Comparison of ENCODE assay signal across 9 cellular contexts in genomic region chr20:1467082-1467354, GRCh38. TPM values are rescaled to one million over a fixed set of nuclear protein-coding genes. Genes with fewer than 3 reads are reported as not detected.
DNase-seq lines count a peak whose midpoint lies in the region; ATAC-seq, FAIRE-seq and TF ChIP-seq lines count a peak whose summit lies in the region.
"Had no signal": no experiment of that assay in that cellular context is flagged by ENCODE, and none has a peak within 500 bp of the region (broad histone marks: within the 10 kb centered on the region; RNA-seq: fewer than 3 reads in every experiment).

No MANE protein-coding gene starts in this region.

- no peak overlapping the region for H3K9ac ChIP-seq in H9 (ENCODE audit: extremely low read depth, insufficient read length, low read length)
- no peak overlapping the region for H3K9ac ChIP-seq in SK-N-MC (ENCODE audit: insufficient read length)
- no peak overlapping the region for H3K9ac ChIP-seq in GM23248

- peaks cover 27% of the 10 kb centered on the region for H3F3A ChIP-seq in GM23248 (ENCODE audit: insufficient read depth)

- no peaks in the 10 kb centered on the region for H3K27me3 ChIP-seq in H9 (ENCODE audit: insufficient read depth, low read length)
- H3K27me3 ChIP-seq in hepatocyte, result no peaks in the 10 kb centered on the region
- H3K27me3 ChIP-seq in small intestine (ENCODE audit: control insufficient read depth in 2 of 2, insufficient read depth in 2 of 2, low read length in 2 of 2), result no peaks in the 10 kb centered on the region
- H3K27me3 ChIP-seq in GM23248 (replicated peaks; ENCODE audit: insufficient read depth), result no peaks in the 10 kb centered on the region

- H2BK20ac ChIP-seq in H9 (ENCODE audit: low read depth, low read length, poor library complexity, severe bottlenecking), result no peak overlapping the region

- no peaks in the 10 kb centered on the region for H4K20me1 ChIP-seq in H9 (ENCODE audit: control insufficient read depth, insufficient read depth, insufficient read length)
- H4K20me1 ChIP-seq in hepatocyte (ENCODE audit: insufficient read depth, poor library complexity, severe bottlenecking), result peaks cover 31% of the 10 kb centered on the region
- 0 out of 2 replicates have a peak, but pooled peaks cover 12% of the 10 kb centered on the region for H4K20me1 ChIP-seq in GM23248 (ENCODE audit: insufficient read depth)

- peaks cover 7% of the 10 kb centered on the region for H3K23me2 ChIP-seq in H9 (ENCODE audit: insufficient read length, low read depth, low read length, poor library complexity, severe bottlenecking)

- peaks cover 18% of the 10 kb centered on the region for H3K79me1 ChIP-seq in H9 (ENCODE audit: insufficient read depth, low read depth, low read length, poor library complexity, severe bottlenecking)

- no CpG with 5 or more reads among the region's 7 CpGs for WGBS in H9 (ENCODE audit: extremely low coverage, insufficient read length, low lambda C conversion rate)
- 7% methylated on average over 7 of the region's 7 CpGs for WGBS in hepatocyte (ENCODE audit: low lambda C conversion rate, missing lambda C conversion rate)
- 0 to 4% (median 2%) methylated on average over 6 to 7 of the region's 7 CpGs for WGBS in small intestine, 3 donors
- WGBS in GM23248 (ENCODE audit: low coverage in 1 of 2, low lambda C conversion rate in 2 of 2, missing lambda C conversion rate in 2 of 2), 2 experiments, result 0 to 1% methylated on average over 7 of the region's 7 CpGs

- H3K9me3 ChIP-seq in H9 (ENCODE audit: control insufficient read depth, low read depth, low read length), result no peaks in the 10 kb centered on the region
- no peaks in the 10 kb centered on the region for H3K9me3 ChIP-seq in SK-N-MC (ENCODE audit: low read depth, low read length)
- H3K9me3 ChIP-seq in hepatocyte (ENCODE audit: low read depth), result no peaks in the 10 kb centered on the region
- H3K9me3 ChIP-seq in small intestine (ENCODE audit: control insufficient read depth, low read depth), result no peaks in the 10 kb centered on the region
- H3K9me3 ChIP-seq in GM23248 (ENCODE audit: low read depth), result no peaks in the 10 kb centered on the region

- no peak overlapping the region for H4K8ac ChIP-seq in H9 (replicated peaks; ENCODE audit: insufficient read length, low read depth, low read length)

- H3T11ph ChIP-seq in H9 (ENCODE audit: low read length), result no peak overlapping the region

- H3K56ac ChIP-seq in H9 (ENCODE audit: insufficient read length, low read depth, low read length), result no peak overlapping the region

- peaks cover 5% of the 10 kb centered on the region for H3K27me3 Mint-ChIP-seq in H9 (ENCODE audit: low read depth)

- H2BK5ac ChIP-seq in H9 (ENCODE audit: insufficient read length, low read length), result no peak overlapping the region

- no peaks in the 10 kb centered on the region; the same call in 1 of the 2 replicates for H3K4me1 ChIP-seq in H9 (ENCODE audit: insufficient read depth, low read length)
- H3K4me1 ChIP-seq in hepatocyte (ENCODE audit: insufficient read depth), result peaks cover 34% of the 10 kb centered on the region
- peaks cover 15 to 16% of the 10 kb centered on the region in 2 donors for H3K4me1 ChIP-seq in small intestine (ENCODE audit: control insufficient read depth in 2 of 2, insufficient read depth in 1 of 2, low read depth in 1 of 2, low read length in 1 of 2)
- H3K4me1 ChIP-seq in GM23248 (ENCODE audit: insufficient read depth), result peaks cover 36% of the 10 kb centered on the region

- no peak overlapping the region for H3K4ac ChIP-seq in H9 (ENCODE audit: low read depth, low read length)

- in situ Hi-C loops in GM23248 (cut with MboI), result no loop called here

- H3K4me3 Mint-ChIP-seq in H9, result peak overlapping the region; percentile 71 to 80

- no peaks in the 10 kb centered on the region; a peak in 1 of 5 replicates for H3K9me3 Mint-ChIP-seq in H9

- ATAC-seq in HG03159 (IDR thresholded peaks at IDR 0.05; ENCODE audit: unreplicated experiment), result no peak
- no peak for ATAC-seq in GM21423 (IDR thresholded peaks at IDR 0.05; ENCODE audit: unreplicated experiment)
- ATAC-seq in GM18867 (IDR thresholded peaks at IDR 0.05; ENCODE audit: unreplicated experiment), result no peak

- H3K4me3 ChIP-seq in SK-N-MC, result peak overlapping the region; percentile 63
- no peak overlapping the region for H3K4me3 ChIP-seq in hepatocyte
- H3K4me3 ChIP-seq in small intestine (ENCODE audit: low read depth in 1 of 2, low read length in 2 of 2), result peak overlapping the region in 1 of 2 donors; percentile 85
- H3K4me3 ChIP-seq in GM23248, result no peak overlapping the region

- TF ChIP-seq CTCF in H9 (conservative IDR thresholded peaks at IDR 0.05) (no peak; the same call in 2 of the 3 replicates), hepatocyte (IDR thresholded peaks at IDR 0.05; ENCODE audit: poor library complexity) (no peak)

- FAIRE-seq in small intestine (lab: Jason Lieb, UNC), result no peak

- H3K36me3 Mint-ChIP-seq in H9 (ENCODE audit: insufficient read depth in 1 of 3, low read depth in 3 of 3), result peaks cover 6 to 21% (median 17%) of the 10 kb centered on the region in 3 experiments; a peak in 6 of 7 replicates

- no peak overlapping the region for H3K27ac Mint-ChIP-seq in H9

- H3K4me2 ChIP-seq in H9 (ENCODE audit: insufficient read depth, insufficient read length, low read length) (peak overlapping the region; percentile 26), hepatocyte (peak overlapping the region; percentile 69), GM23248 (ENCODE audit: unreplicated experiment) (no peak overlapping the region)

- H3K23ac ChIP-seq in H9 (ENCODE audit: insufficient read length, low read depth, low read length), result no peak overlapping the region

- H3K14ac ChIP-seq in H9 (ENCODE audit: insufficient read depth, low read length), result no peak overlapping the region; the same call in 1 of the 2 replicates

- H3K4me1 Mint-ChIP-seq in H9, result peaks cover 35 to 40% of the 10 kb centered on the region in 2 experiments

- no peak overlapping the region for H4K91ac ChIP-seq in H9 (ENCODE audit: insufficient read length, low read depth, low read length)

- H3K36me3 ChIP-seq in SK-N-MC (ENCODE audit: insufficient read depth, low read length) (peaks cover 21% of the 10 kb centered on the region), hepatocyte (replicated peaks; ENCODE audit: insufficient read depth, low read depth) (no peaks in the 10 kb centered on the region), small intestine (ENCODE audit: control insufficient read depth in 2 of 2, insufficient read depth in 2 of 2, low read length in 2 of 2) (peaks cover 0 to 2% of the 10 kb centered on the region in 2 donors), GM23248 (ENCODE audit: low read depth) (peaks cover 6% of the 10 kb centered on the region; the same call in 1 of the 2 replicates)

- no peak overlapping the region for H2BK15ac ChIP-seq in H9 (ENCODE audit: low read depth, low read length)

- H2AK5ac ChIP-seq in H9 (ENCODE audit: insufficient read length, low read length), result no peak overlapping the region

- H3K79me2 ChIP-seq in H9 (ENCODE audit: insufficient read depth, low read length) (peaks cover 12% of the 10 kb centered on the region; the same call in 1 of the 2 replicates), hepatocyte (peaks cover 41% of the 10 kb centered on the region), GM23248 (ENCODE audit: insufficient read depth) (peaks cover 41% of the 10 kb centered on the region)

- no peak overlapping the region for H4K5ac ChIP-seq in H9 (ENCODE audit: insufficient read length, low read depth, low read length)

- no peak overlapping the region for H3K27ac ChIP-seq in H9 (ENCODE audit: insufficient read length, low read depth, low read length)
- H3K27ac ChIP-seq in SK-N-MC, result no peak overlapping the region
- peak overlapping the region; percentile 89 for H3K27ac ChIP-seq in hepatocyte
- peak overlapping the region; percentile 61 to 95 for H3K27ac ChIP-seq in small intestine (ENCODE audit: low read depth in 1 of 2, low read length in 1 of 2)
- H3K27ac ChIP-seq in GM23248, result no peak overlapping the region

- H2BK120ac ChIP-seq in H9 (ENCODE audit: low read depth, low read length, poor library complexity, severe bottlenecking), result no peak overlapping the region

- peak overlapping the region; percentile 76 for H3K18ac ChIP-seq in H9 (ENCODE audit: insufficient read length, low read depth, low read length)

- H3K9me2 ChIP-seq in hepatocyte (replicated peaks; ENCODE audit: insufficient read depth), result no peaks in the 10 kb centered on the region
- H3K9me2 ChIP-seq in GM23248 (ENCODE audit: insufficient read depth), result no peaks in the 10 kb centered on the region

- H2AFZ ChIP-seq in H9 (ENCODE audit: low read length) (no peak overlapping the region), hepatocyte (peak overlapping the region; percentile 59), GM23248 (no peak overlapping the region)

- DNase-seq in H9 (no peak), SK-N-MC (ENCODE audit: low read depth, low spot score) (no peak), hepatocyte (ENCODE audit: low spot score) (peak; percentile 36), small intestine (no peak), GM23248 (no peak)

- no peak overlapping the region for H2BK12ac ChIP-seq in H9 (ENCODE audit: insufficient read length, low read depth, low read length)

RNA-seq across cellular contexts. Expression of gene NSFL1C, which starts 0.4 kb away (rescaled TPM):
- total RNA-seq in H9 (2021), result 81.8 and 85.4 TPM in 2 replicates
- total RNA-seq in hepatocyte, result 36.0 and 42.5 TPM in 2 replicates
- polyA plus RNA-seq in hepatocyte, result 92.4 and 98.8 TPM in 2 replicates
- 10 to 100 TPM; 44.7 to 62.3 (median 45.7) TPM for polyA plus RNA-seq in small intestine
- total RNA-seq in GM23248 (2014; rRNA removed; shearing (Covaris generic)), result 22.2 and 32.0 TPM in 2 replicates
- 84.2 and 88.7 TPM in 2 replicates for polyA plus RNA-seq in GM23248 (2016; fragmentation: Nextera tagmentation; extraction: Ambion mirVana)

RNA-seq across cellular contexts. Expression of gene SIRPB2, which starts 24.2 kb away (rescaled TPM):
- not detected in 2 replicates for total RNA-seq in H9 (2021)
- not detected in 2 replicates for total RNA-seq in hepatocyte
- polyA plus RNA-seq in hepatocyte, result not detected in 2 replicates
- 1 to 10 TPM in 1 of 3 donors, under 1 TPM in 1, not detected in 1; 0.81 to 1.7 TPM for polyA plus RNA-seq in small intestine
- total RNA-seq in GM23248 (2014; rRNA removed; shearing (Covaris generic)), result not detected in 2 replicates
- polyA plus RNA-seq in GM23248 (2016; fragmentation: Nextera tagmentation; extraction: Ambion mirVana), result not detected in 2 replicates
- total RNA-seq: HT-29 had no signal

Comparison
In these comparisons a context has a peak if more than half of its experiments do, and no peak if none do; other contexts are left out.
1. H3K27ac ChIP-seq: peak in hepatocyte (single experiment) and small intestine (2 of 2); none in H9 (single experiment), SK-N-MC (single experiment) and GM23248 (single experiment).